Comparison of ENCODE assay signal across 8 cellular contexts in genomic region chr3:97161169-97161568, GRCh38.
"Had no signal": no experiment of that assay in that cellular context is flagged by ENCODE, and none has a peak within 500 bp of the region (broad histone marks: within the 10 kb centered on the region; RNA-seq: fewer than 3 reads in every experiment).

No MANE protein-coding gene starts in this region.

- H3K36me3 ChIP-seq: HAP-1 had no signal

- FAIRE-seq: HepG2 had no signal

- ATAC-seq: HCT116, HepG2 had no signal

- H3K4me1 ChIP-seq: HAP-1 had no signal

- H3K4me3 ChIP-seq: GM23248, HAP-1 had no signal

- DNase-seq: GM23248, GOT3, H7, HFFc6 had no signal

- H3K27ac ChIP-seq: GM23248, HL-60 had no signal
